In genomic region chr1:65606426-65606825, GRCh38 we compare ENCODE assay signal across 17 cellular contexts.
"Had no signal": no experiment of that assay in that cellular context is flagged by ENCODE, and none has a peak within 500 bp of the region (broad histone marks: within the 10 kb centered on the region; RNA-seq: fewer than 3 reads in every experiment).

No MANE protein-coding gene starts in this region.

- H3K4me1 Mint-ChIP-seq: activated naive CD4-positive, alpha-beta T cell treated with anti-CD3 and anti-CD28 coated beads, Interleukin-2, amount 50 U/mL, for 24 hours; nephron had no signal

- H3K27ac Mint-ChIP-seq: activated naive CD4-positive, alpha-beta T cell treated with anti-CD3 and anti-CD28 coated beads, Interleukin-2, amount 50 U/mL, for 24 hours; activated T-cell treated with anti-CD3 and anti-CD28 coated beads, Interleukin-2, amount 50 U/mL, for 72 hours; endodermal cell; mesothelial cell of epicardium; nephron; progenitor cell of endocrine pancreas had no signal

- H3K27me3 Mint-ChIP-seq: activated naive CD4-positive, alpha-beta T cell treated with anti-CD3 and anti-CD28 coated beads, Interleukin-2, amount 50 U/mL, for 24 hours; progenitor cell of endocrine pancreas had no signal

- ATAC-seq: activated T-cell treated with anti-CD3 and anti-CD28 coated beads, Interleukin-2, amount 50 U/mL, for 72 hours; lower lobe of right lung had no signal

- H3K4me3 ChIP-seq: adrenal gland, hepatocyte, lower lobe of right lung, thyroid gland had no signal

- H3K9me3 Mint-ChIP-seq: activated naive CD4-positive, alpha-beta T cell treated with anti-CD3 and anti-CD28 coated beads, Interleukin-2, amount 50 U/mL, for 24 hours; activated T-cell treated with anti-CD3 and anti-CD28 coated beads, Interleukin-2, amount 50 U/mL, for 72 hours; endodermal cell; mesothelial cell of epicardium; nephron had no signal

- H3K4me3 Mint-ChIP-seq: activated naive CD4-positive, alpha-beta T cell treated with anti-CD3 and anti-CD28 coated beads, Interleukin-2, amount 50 U/mL, for 24 hours; activated T-cell treated with anti-CD3 and anti-CD28 coated beads, Interleukin-2, amount 50 U/mL, for 72 hours; endodermal cell; mesothelial cell of epicardium; nephron had no signal

- DNase-seq: activated CD4-positive, CD25-positive, alpha-beta regulatory T cell treated with anti-CD3 and anti-CD28 coated beads, Interleukin-2, amount 50 U/mL, for 72 hours; activated effector memory CD4-positive, alpha-beta T cell treated with anti-CD3 and anti-CD28 coated beads, Interleukin-2, amount 50 U/mL, for 16 hours; activated T-cell treated with anti-CD3 and anti-CD28 coated beads, Interleukin-2, amount 50 U/mL, for 72 hours; adrenal gland; endodermal cell; erythroblast; lower lobe of right lung; nucleus accumbens; stimulated activated CD4-positive, alpha-beta T cell treated with anti-CD3 and anti-CD28 coated beads, Interleukin-1b, Interleukin-23, amount 100 ng/mL, for 48 hours; stimulated activated naive CD4-positive, alpha-beta T cell treated with Interleukin-2 at 50 U/mL for 16 hours; T-helper 1 cell; thyroid gland had no signal

- H3K36me3 Mint-ChIP-seq: mesothelial cell of epicardium had no signal
